ENCODE assay signal across 1 cellular context in genomic region chr11:34317038-34317360, GRCh38.
TF ChIP-seq lines count a peak whose summit lies in the region.

No MANE protein-coding gene starts in this region.

TF ChIP-seq in HepG2, 621 proteins besides CTCF, POLR2A, EP300 and RAD21 (continued from another document):
- TF ChIP-seq DPF2 (CRISPR knock-in tag; IDR thresholded peaks at IDR 0.05; ENCODE audit: borderline replicate concordance, low read depth): 0 out of 2 replicates have a peak, but pooled peaks have one; percentile 21
- TF ChIP-seq CEBPG (CRISPR knock-in tag; IDR thresholded peaks at IDR 0.05): peak; percentile 48
- no peak for TF ChIP-seq DMTF1 (CRISPR knock-in tag; IDR thresholded peaks at IDR 0.05)
- no peak for TF ChIP-seq SOX13 (IDR thresholded peaks at IDR 0.05)
- TF ChIP-seq SOX13 (CRISPR knock-in tag; conservative IDR thresholded peaks at IDR 0.05 in 1 of 2, IDR thresholded peaks at IDR 0.05 in 1 of 2): peak in 1 of 2 experiments; percentile 7; a peak in 1 of 4 replicates
- peak; percentile 34; the same call in 1 of the 2 replicates for TF ChIP-seq CEBPB (IDR thresholded peaks at IDR 0.05; ENCODE audit: borderline replicate concordance, low read depth, low read length)
- TF ChIP-seq ZEB1 (IDR thresholded peaks at IDR 0.05; ENCODE audit: insufficient replicate concordance, low read depth): no peak
- TF ChIP-seq ZNF205 (CRISPR knock-in tag; IDR thresholded peaks at IDR 0.05): no peak
- TF ChIP-seq FOXA3 (CRISPR knock-in tag; IDR thresholded peaks at IDR 0.05): peak; percentile 32; the same call in 1 of the 2 replicates
- no peak for TF ChIP-seq ETS1 (CRISPR knock-in tag; IDR thresholded peaks at IDR 0.05)
- no peak for TF ChIP-seq ZC3H13 (CRISPR knock-in tag; IDR thresholded peaks at IDR 0.05)
- no peak for TF ChIP-seq NR2F2 (IDR thresholded peaks at IDR 0.05; ENCODE audit: borderline replicate concordance, low read depth)
- TF ChIP-seq ZNF644 (CRISPR knock-in tag; IDR thresholded peaks at IDR 0.05; ENCODE audit: low read depth): no peak
- TF ChIP-seq ZNF816 (CRISPR knock-in tag; IDR thresholded peaks at IDR 0.05; ENCODE audit: borderline replicate concordance): no peak
- TF ChIP-seq BCL6 (CRISPR knock-in tag; IDR thresholded peaks at IDR 0.05): 0 out of 2 replicates have a peak, but pooled peaks have one; percentile 14
- TF ChIP-seq FOXA1 (IDR thresholded peaks at IDR 0.05): no peak
- peak; percentile 13; the same call in 1 of the 2 replicates for TF ChIP-seq FOXA1 (CRISPR knock-in tag; IDR thresholded peaks at IDR 0.05)
- no peak for TF ChIP-seq FOSL2 (CRISPR knock-in tag; IDR thresholded peaks at IDR 0.05)
- TF ChIP-seq SOX6 (IDR thresholded peaks at IDR 0.05): no peak
- TF ChIP-seq SOX6 (CRISPR knock-in tag; IDR thresholded peaks at IDR 0.05): peak; percentile 49
- no peak for TF ChIP-seq ZNF30 (CRISPR knock-in tag; IDR thresholded peaks at IDR 0.05)
- TF ChIP-seq KLF11 (CRISPR knock-in tag; IDR thresholded peaks at IDR 0.05): no peak
- 0 out of 2 replicates have a peak, but pooled peaks have one; percentile 22 for TF ChIP-seq PPARG (CRISPR knock-in tag; conservative IDR thresholded peaks at IDR 0.05)
- TF ChIP-seq ZNF207 (IDR thresholded peaks at IDR 0.05; ENCODE audit: borderline replicate concordance): no peak
- TF ChIP-seq HIC2 (CRISPR knock-in tag; IDR thresholded peaks at IDR 0.05; ENCODE audit: low read depth): peak; percentile 62; the same call in 1 of the 2 replicates
- TF ChIP-seq ZNF878 (CRISPR knock-in tag; IDR thresholded peaks at IDR 0.05): no peak
- TF ChIP-seq ZNF660 (CRISPR knock-in tag; IDR thresholded peaks at IDR 0.05; ENCODE audit: borderline replicate concordance, low read depth): no peak
- no peak for TF ChIP-seq MLXIP (CRISPR knock-in tag; IDR thresholded peaks at IDR 0.05; ENCODE audit: borderline replicate concordance)
- no peak for TF ChIP-seq SNAPC5 (CRISPR knock-in tag; IDR thresholded peaks at IDR 0.05; ENCODE audit: borderline replicate concordance)
- peak; percentile 20; the same call in 1 of the 2 replicates for TF ChIP-seq SALL1 (CRISPR knock-in tag; IDR thresholded peaks at IDR 0.05)
- TF ChIP-seq PRDM15 (CRISPR knock-in tag; IDR thresholded peaks at IDR 0.05): no peak
- TF ChIP-seq E2F5 (CRISPR knock-in tag; conservative IDR thresholded peaks at IDR 0.05): no peak
TF ChIP-seq in HepG2: peak in this region for 11.
